Comparison of ENCODE assay signal across 13 cellular contexts in genomic region chr22:25567305-25567704, GRCh38. TPM values are rescaled to one million over a fixed set of nuclear protein-coding genes. Genes with fewer than 3 reads are reported as not detected.
A peak's percentile ranks its signal among the peaks of the same experiment; 100 is the strongest.
DNase-seq lines count a peak whose midpoint lies in the region; ATAC-seq and TF ChIP-seq lines count a peak whose summit lies in the region.
"Had no signal": no experiment of that assay in that cellular context is flagged by ENCODE, and none has a peak within 500 bp of the region (broad histone marks: within the 10 kb centered on the region; RNA-seq: fewer than 3 reads in every experiment).

No MANE protein-coding gene starts in this region.

- H3K4me3 ChIP-seq in SK-N-SH (ENCODE audit: low read depth in 2 of 2, low read length in 1 of 2), result peak overlapping the region in 1 of 2 experiments; percentile 88; a peak in 2 of 4 replicates
- peak overlapping the region; percentile 73; the same call in 1 of the 2 replicates for H3K4me3 ChIP-seq in HUES64 (ENCODE audit: low read length)
- no peak overlapping the region for H3K4me3 ChIP-seq in neutrophil (ENCODE audit: low read depth in 1 of 2, low read length in 1 of 2)
- H3K4me3 ChIP-seq in Karpas-422 (ENCODE audit: low read length), result no peak overlapping the region
- H3K4me3 ChIP-seq: SJSA1 had no signal

- TF ChIP-seq RAD21 in SK-N-SH (IDR thresholded peaks at IDR 0.05; ENCODE audit: low read length), result peak; percentile 61

- no peaks in the 10 kb centered on the region for H4K20me1 ChIP-seq in SK-N-SH (ENCODE audit: insufficient read depth)
- 0 out of 2 replicates have a peak, but pooled peaks cover 4% of the 10 kb centered on the region for H4K20me1 ChIP-seq in Karpas-422 (ENCODE audit: insufficient read depth, low read depth, low read length)

- H3K27me3 ChIP-seq in SK-N-SH (ENCODE audit: insufficient read depth) (peaks cover 6% of the 10 kb centered on the region; the same call in 1 of the 2 replicates), HUES64 (ENCODE audit: insufficient read depth, low read length) (peaks cover 17% of the 10 kb centered on the region), neutrophil (peaks cover 24% of the 10 kb centered on the region), Karpas-422 (ENCODE audit: low read length) (no peaks in the 10 kb centered on the region)
- H3K27me3 ChIP-seq: suprapubic skin had no signal

- H3K79me2 ChIP-seq in SK-N-SH (ENCODE audit: insufficient read depth), result 0 out of 2 replicates have a peak, but pooled peaks cover 3% of the 10 kb centered on the region
- no peaks in the 10 kb centered on the region for H3K79me2 ChIP-seq in Karpas-422 (ENCODE audit: low read length)

- H3K27me3 Mint-ChIP-seq in activated naive CD8-positive, alpha-beta T cell treated with anti-CD3 and anti-CD28 coated beads for 36 hours, result peaks cover 4% of the 10 kb centered on the region

- ATAC-seq in SK-N-SH treated with all-trans-retinoic acid at 6 μM for 48 hours (no peak), HG03521 (IDR thresholded peaks at IDR 0.05; ENCODE audit: unreplicated experiment) (no peak)

- H3K9ac ChIP-seq in SK-N-SH (no peak overlapping the region), HUES64 (ENCODE audit: low read depth, low read length) (no peak overlapping the region), Karpas-422 (ENCODE audit: low read length) (no peak overlapping the region)

- H3K9me3 ChIP-seq in SK-N-SH (no peaks in the 10 kb centered on the region), HUES64 (ENCODE audit: insufficient read depth, low read depth, low read length) (no peaks in the 10 kb centered on the region), neutrophil (no peaks in the 10 kb centered on the region), Karpas-422 (ENCODE audit: low read length) (no peaks in the 10 kb centered on the region)
- H3K9me3 ChIP-seq: suprapubic skin had no signal

- H3K36me3 ChIP-seq in SK-N-SH (replicated peaks in 1 of 2; ENCODE audit: control insufficient read depth in 1 of 2, insufficient read depth in 2 of 2, low read length in 1 of 2) (no peaks in the 10 kb centered on the region), HUES64 (ENCODE audit: insufficient read depth, low read length) (no peaks in the 10 kb centered on the region), neutrophil (no peaks in the 10 kb centered on the region), Karpas-422 (ENCODE audit: insufficient read depth, low read length) (no peaks in the 10 kb centered on the region)
- H3K36me3 ChIP-seq: suprapubic skin had no signal

- H3K4me2 ChIP-seq in SK-N-SH, result no peak overlapping the region
- no peak overlapping the region for H3K4me2 ChIP-seq in Karpas-422 (ENCODE audit: low read depth, low read length, poor library complexity, severe bottlenecking)

- peak overlapping the region; percentile 42 for H3K4me3 Mint-ChIP-seq in activated naive CD8-positive, alpha-beta T cell treated with anti-CD3 and anti-CD28 coated beads for 36 hours

- peaks cover 5 to 20% of the 10 kb centered on the region in 2 experiments; a peak in 2 of 4 replicates for H3K4me1 ChIP-seq in SK-N-SH (ENCODE audit: control insufficient read depth in 1 of 2, insufficient read depth in 2 of 2, low read depth in 1 of 2, low read length in 1 of 2)
- peaks cover 46% of the 10 kb centered on the region for H3K4me1 ChIP-seq in HUES64 (ENCODE audit: insufficient read depth, low read length)
- H3K4me1 ChIP-seq in neutrophil (ENCODE audit: control insufficient read depth in 1 of 2, insufficient read depth in 1 of 2, low read depth in 1 of 2, low read length in 1 of 2), result peaks cover 54 to 56% of the 10 kb centered on the region in 2 experiments
- peaks cover 38% of the 10 kb centered on the region for H3K4me1 ChIP-seq in Karpas-422 (ENCODE audit: low read length)

- H3K9me2 ChIP-seq in SK-N-SH (no peaks in the 10 kb centered on the region), Karpas-422 (replicated peaks; ENCODE audit: insufficient read depth, low read length) (no peaks in the 10 kb centered on the region)

- peaks cover 14% of the 10 kb centered on the region for H3K36me3 Mint-ChIP-seq in activated naive CD8-positive, alpha-beta T cell treated with anti-CD3 and anti-CD28 coated beads for 36 hours

- H3K27ac ChIP-seq in SK-N-SH (ENCODE audit: low read depth in 2 of 2, low read length in 1 of 2) (peak overlapping the region in 1 of 2 experiments; percentile 96; a peak in 2 of 4 replicates), HUES64 (ENCODE audit: low read depth, low read length) (no peak overlapping the region), neutrophil (peak overlapping the region; percentile 60), Karpas-422 (ENCODE audit: low read length) (no peak overlapping the region)
- H3K27ac ChIP-seq: SJSA1, suprapubic skin had no signal

- POLR2A ChIA-PET in SK-N-SH (lab: Yijun Ruan, JAX), result no interaction called here

- no peak for TF ChIP-seq EP300 in SK-N-SH (IDR thresholded peaks at IDR 0.05; ENCODE audit: borderline replicate concordance in 1 of 2, low read depth in 1 of 2, low read length in 1 of 2)

- peak; percentile 30 for DNase-seq in SK-N-SH
- no peak for DNase-seq in activated naive CD8-positive, alpha-beta T cell treated with anti-CD3 and anti-CD28 coated beads for 36 hours
- DNase-seq in Karpas-422, result no peak
- no peak for DNase-seq in LoVo (ENCODE audit: low spot score)
- DNase-seq: NCI-H345; occipital lobe; stimulated activated CD4-positive, alpha-beta T cell treated with anti-CD3 and anti-CD28 coated beads, Interleukin-2, amount 100 ng/mL, for 48 hours had no signal

- H3F3A ChIP-seq in SK-N-SH (replicated peaks; ENCODE audit: insufficient read depth), result peaks cover 4% of the 10 kb centered on the region

- H3K4me1 Mint-ChIP-seq in activated naive CD8-positive, alpha-beta T cell treated with anti-CD3 and anti-CD28 coated beads for 36 hours, result peaks cover 50% of the 10 kb centered on the region

- WGBS in SK-N-SH (ENCODE audit: low lambda C conversion rate), result 52% methylated on average over 1 of the region's 1 CpG
- WGBS in HUES64, result 71% methylated on average over 1 of the region's 1 CpG

- TF ChIP-seq CTCF in SK-N-SH (IDR thresholded peaks at IDR 0.05) (no peak), neutrophil (IDR thresholded peaks at IDR 0.05) (no peak)

- CTCF ChIA-PET in SK-N-SH (lab: Yijun Ruan, JAX), result interaction anchor here (0.9 to 4.2 kb wide), 5 partner anchors 105 to 335 kb away, joined by 3 to 17 read pairs (median 16); no protein-coding TSS in a partner anchor

- H3K27ac Mint-ChIP-seq in activated naive CD8-positive, alpha-beta T cell treated with anti-CD3 and anti-CD28 coated beads for 36 hours, result no peak overlapping the region

- no peaks in the 10 kb centered on the region for H3K9me3 Mint-ChIP-seq in activated naive CD8-positive, alpha-beta T cell treated with anti-CD3 and anti-CD28 coated beads for 36 hours

- H2AFZ ChIP-seq in SK-N-SH (ENCODE audit: low read depth) (no peak overlapping the region), Karpas-422 (ENCODE audit: low read length) (no peak overlapping the region)

TF ChIP-seq in SK-N-SH, 30 proteins besides CTCF, POLR2A, EP300 and RAD21:
- TF ChIP-seq FOXM1 (IDR thresholded peaks at IDR 0.05; ENCODE audit: low read depth) (no peak), SMC3 (IDR thresholded peaks at IDR 0.05; ENCODE audit: low read depth, low read length) (peak; percentile 31; the same call in 1 of the 2 replicates), TCF12 (IDR thresholded peaks at IDR 0.05) (no peak), GATA2 (CRISPR knock-in tag; IDR thresholded peaks at IDR 0.05) (peak; percentile 63)

TF ChIP-seq in SK-N-SH treated with all-trans-retinoic acid at 6 μM for 48 hours, 23 proteins besides CTCF, POLR2A, EP300 and RAD21:
- TF ChIP-seq ARNTL (CRISPR knock-in tag; IDR thresholded peaks at IDR 0.05; ENCODE audit: borderline replicate concordance, low read depth) (no peak), CSDC2 (CRISPR knock-in tag; IDR thresholded peaks at IDR 0.05) (no peak), RARB (CRISPR knock-in tag; IDR thresholded peaks at IDR 0.05) (no peak), SNAI2 (CRISPR knock-in tag; IDR thresholded peaks at IDR 0.05) (no peak), ISL1 (CRISPR knock-in tag; IDR thresholded peaks at IDR 0.05) (no peak), ZNF70 (CRISPR knock-in tag; IDR thresholded peaks at IDR 0.05) (no peak), ZC3H10 (CRISPR knock-in tag; IDR thresholded peaks at IDR 0.05) (no peak), ESRRG (CRISPR knock-in tag; IDR thresholded peaks at IDR 0.05) (no peak), ZFP3 (CRISPR knock-in tag; IDR thresholded peaks at IDR 0.05) (no peak)
TF ChIP-seq in SK-N-SH treated with all-trans-retinoic acid at 6 μM for 48 hours: peak in this region for 0.

RNA-seq across cellular contexts. Expression of gene GRK3, which starts 2.8 kb away (rescaled TPM):
- 1.3 and 1.9 TPM in 2 replicates for polyA plus RNA-seq in SK-N-SH (2012; rRNA removed)
- polyA plus RNA-seq in SK-N-SH (2012; cell fraction: cytosol; rRNA removed), result 2.0 and 2.5 TPM in 2 replicates
- polyA plus RNA-seq in SK-N-SH (2012; cell fraction: nucleus; rRNA removed), result 1.8 and 2.4 TPM in 2 replicates
- 11.2 TPM for polyA plus RNA-seq in HUES64 (2013, experiment 1 of 2)
- 11.3 TPM for polyA plus RNA-seq in HUES64 (2013, experiment 2 of 2)
- total RNA-seq in activated naive CD8-positive, alpha-beta T cell treated with anti-CD3 and anti-CD28 coated beads for 36 hours, result 10 to 100 TPM; 27.6 to 29.4 TPM
- 1.4 and 2.0 TPM in 2 replicates for total RNA-seq in Karpas-422 (2014; rRNA removed; shearing (Covaris generic); ENCODE audit: low replicate concordance)
